1 cellular context compared by ENCODE assay signal in the genomic region with DNA sequence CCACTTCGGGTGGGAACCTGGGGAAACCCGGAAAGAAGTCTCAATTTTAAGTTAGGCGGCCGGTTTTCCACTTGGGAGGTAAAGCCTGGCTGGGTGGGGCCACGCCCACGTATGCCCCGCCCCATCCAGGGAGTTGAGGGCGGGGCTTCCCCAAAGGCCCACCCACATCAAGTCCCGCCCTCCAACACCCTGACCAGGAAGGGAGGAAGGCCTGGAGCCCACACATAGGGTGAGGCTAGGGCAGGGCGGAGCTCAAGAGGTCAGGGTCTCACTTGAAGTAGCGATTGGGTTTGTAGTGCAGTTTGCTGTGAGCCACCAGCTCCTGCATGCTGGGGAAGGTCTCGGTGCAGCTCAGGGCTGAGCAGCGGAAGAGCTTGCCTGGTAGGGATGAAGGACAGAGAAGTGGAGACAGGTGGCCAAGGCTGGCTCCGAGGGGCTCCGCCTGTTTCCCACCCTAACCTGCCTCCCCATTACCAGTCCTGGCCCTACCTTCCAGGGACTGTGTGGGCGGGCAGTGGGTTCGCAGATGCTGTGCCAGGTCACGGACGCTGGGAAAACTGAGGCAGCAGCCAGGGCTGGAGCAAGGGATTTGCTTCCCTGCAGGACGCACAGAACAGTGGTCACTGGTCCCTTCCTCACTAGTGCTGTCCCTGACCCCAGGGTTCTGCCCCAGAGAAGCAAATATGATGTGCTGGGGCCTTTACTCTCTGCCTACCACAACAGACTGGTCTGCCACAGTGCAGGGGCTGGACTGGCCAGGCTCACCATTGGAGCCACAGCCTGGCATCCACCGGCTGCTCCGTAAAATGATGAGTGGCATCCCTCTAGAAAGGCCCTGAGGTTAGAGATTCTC.
TF ChIP-seq lines count a peak whose summit lies in the region.

No MANE protein-coding gene starts in this region.

TF ChIP-seq in SK-N-SH, 30 proteins besides CTCF, POLR2A, EP300 and RAD21 (continued from another document):
- TF ChIP-seq, protein P1, sequence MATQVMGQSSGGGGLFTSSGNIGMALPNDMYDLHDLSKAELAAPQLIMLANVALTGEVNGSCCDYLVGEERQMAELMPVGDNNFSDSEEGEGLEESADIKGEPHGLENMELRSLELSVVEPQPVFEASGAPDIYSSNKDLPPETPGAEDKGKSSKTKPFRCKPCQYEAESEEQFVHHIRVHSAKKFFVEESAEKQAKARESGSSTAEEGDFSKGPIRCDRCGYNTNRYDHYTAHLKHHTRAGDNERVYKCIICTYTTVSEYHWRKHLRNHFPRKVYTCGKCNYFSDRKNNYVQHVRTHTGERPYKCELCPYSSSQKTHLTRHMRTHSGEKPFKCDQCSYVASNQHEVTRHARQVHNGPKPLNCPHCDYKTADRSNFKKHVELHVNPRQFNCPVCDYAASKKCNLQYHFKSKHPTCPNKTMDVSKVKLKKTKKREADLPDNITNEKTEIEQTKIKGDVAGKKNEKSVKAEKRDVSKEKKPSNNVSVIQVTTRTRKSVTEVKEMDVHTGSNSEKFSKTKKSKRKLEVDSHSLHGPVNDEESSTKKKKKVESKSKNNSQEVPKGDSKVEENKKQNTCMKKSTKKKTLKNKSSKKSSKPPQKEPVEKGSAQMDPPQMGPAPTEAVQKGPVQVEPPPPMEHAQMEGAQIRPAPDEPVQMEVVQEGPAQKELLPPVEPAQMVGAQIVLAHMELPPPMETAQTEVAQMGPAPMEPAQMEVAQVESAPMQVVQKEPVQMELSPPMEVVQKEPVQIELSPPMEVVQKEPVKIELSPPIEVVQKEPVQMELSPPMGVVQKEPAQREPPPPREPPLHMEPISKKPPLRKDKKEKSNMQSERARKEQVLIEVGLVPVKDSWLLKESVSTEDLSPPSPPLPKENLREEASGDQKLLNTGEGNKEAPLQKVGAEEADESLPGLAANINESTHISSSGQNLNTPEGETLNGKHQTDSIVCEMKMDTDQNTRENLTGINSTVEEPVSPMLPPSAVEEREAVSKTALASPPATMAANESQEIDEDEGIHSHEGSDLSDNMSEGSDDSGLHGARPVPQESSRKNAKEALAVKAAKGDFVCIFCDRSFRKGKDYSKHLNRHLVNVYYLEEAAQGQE (IDR thresholded peaks at IDR 0.05; ENCODE audit: low read depth, low read length) = no peak
- TF ChIP-seq, protein P2, sequence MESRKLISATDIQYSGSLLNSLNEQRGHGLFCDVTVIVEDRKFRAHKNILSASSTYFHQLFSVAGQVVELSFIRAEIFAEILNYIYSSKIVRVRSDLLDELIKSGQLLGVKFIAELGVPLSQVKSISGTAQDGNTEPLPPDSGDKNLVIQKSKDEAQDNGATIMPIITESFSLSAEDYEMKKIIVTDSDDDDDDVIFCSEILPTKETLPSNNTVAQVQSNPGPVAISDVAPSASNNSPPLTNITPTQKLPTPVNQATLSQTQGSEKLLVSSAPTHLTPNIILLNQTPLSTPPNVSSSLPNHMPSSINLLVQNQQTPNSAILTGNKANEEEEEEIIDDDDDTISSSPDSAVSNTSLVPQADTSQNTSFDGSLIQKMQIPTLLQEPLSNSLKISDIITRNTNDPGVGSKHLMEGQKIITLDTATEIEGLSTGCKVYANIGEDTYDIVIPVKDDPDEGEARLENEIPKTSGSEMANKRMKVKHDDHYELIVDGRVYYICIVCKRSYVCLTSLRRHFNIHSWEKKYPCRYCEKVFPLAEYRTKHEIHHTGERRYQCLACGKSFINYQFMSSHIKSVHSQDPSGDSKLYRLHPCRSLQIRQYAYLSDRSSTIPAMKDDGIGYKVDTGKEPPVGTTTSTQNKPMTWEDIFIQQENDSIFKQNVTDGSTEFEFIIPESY (IDR thresholded peaks at IDR 0.05; ENCODE audit: borderline replicate concordance, low read depth) = no peak
